In the genomic region with DNA sequence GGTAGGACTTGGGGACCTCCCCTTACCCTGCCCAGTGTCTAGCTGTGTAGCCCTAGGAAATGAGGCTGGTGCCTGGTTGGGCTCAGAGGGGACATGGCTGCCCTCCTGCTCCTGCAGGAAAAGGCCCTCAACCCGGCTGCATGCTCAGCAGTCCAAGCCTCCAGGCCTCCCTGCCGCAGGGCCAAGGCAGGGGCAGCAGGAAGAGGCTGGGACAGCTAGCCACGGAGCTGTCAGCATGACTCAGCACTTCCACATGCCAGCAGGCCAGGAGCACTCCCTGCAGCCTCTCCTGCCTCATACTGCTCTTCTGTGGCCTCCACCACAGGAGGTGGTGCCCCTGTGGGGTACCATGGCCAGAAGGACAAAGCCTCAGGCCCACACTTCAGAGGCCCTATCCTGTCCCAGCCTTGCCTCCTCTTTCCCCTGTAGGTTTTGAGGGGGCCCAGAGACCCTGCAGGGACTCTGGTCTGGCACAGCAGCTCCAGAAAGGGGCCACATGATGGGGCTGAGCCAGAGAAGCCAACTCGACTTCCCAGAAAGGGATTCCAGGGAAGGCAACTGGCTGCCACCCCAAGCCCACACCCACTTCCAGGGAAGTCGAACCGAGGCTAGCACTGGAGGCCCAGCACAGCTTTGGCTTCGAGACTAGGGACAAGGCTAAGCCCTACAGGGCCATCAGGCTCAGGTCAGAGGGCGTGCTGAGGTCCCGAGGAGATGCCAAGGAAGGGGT, we compare ENCODE assay signal across 1 cellular context.
TF ChIP-seq lines count a peak whose summit lies in the region.

No MANE protein-coding gene starts in this region.

TF ChIP-seq in HepG2, 621 proteins besides CTCF, POLR2A, EP300 and RAD21 (continued from another document and continues in another):
- no peak for TF ChIP-seq FOXC1 (CRISPR knock-in tag; IDR thresholded peaks at IDR 0.05; ENCODE audit: borderline replicate concordance)
- TF ChIP-seq, protein P1, sequence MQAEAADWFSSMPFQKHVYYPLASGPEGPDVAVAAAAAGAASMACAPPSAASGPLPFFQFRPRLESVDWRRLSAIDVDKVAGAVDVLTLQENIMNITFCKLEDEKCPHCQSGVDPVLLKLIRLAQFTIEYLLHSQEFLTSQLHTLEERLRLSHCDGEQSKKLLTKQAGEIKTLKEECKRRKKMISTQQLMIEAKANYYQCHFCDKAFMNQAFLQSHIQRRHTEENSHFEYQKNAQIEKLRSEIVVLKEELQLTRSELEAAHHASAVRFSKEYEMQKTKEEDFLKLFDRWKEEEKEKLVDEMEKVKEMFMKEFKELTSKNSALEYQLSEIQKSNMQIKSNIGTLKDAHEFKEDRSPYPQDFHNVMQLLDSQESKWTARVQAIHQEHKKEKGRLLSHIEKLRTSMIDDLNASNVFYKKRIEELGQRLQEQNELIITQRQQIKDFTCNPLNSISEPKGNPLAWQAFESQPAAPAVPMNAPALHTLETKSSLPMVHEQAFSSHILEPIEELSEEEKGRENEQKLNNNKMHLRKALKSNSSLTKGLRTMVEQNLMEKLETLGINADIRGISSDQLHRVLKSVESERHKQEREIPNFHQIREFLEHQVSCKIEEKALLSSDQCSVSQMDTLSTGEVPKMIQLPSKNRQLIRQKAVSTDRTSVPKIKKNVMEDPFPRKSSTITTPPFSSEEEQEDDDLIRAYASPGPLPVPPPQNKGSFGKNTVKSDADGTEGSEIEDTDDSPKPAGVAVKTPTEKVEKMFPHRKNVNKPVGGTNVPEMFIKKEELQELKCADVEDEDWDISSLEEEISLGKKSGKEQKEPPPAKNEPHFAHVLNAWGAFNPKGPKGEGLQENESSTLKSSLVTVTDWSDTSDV (CRISPR knock-in tag; IDR thresholded peaks at IDR 0.05) = no peak
- no peak for TF ChIP-seq SP140L (CRISPR knock-in tag; IDR thresholded peaks at IDR 0.05; ENCODE audit: borderline replicate concordance)
- TF ChIP-seq BCL6 (CRISPR knock-in tag; IDR thresholded peaks at IDR 0.05) = peak; percentile 6; the same call in 1 of the 2 replicates
- no peak for TF ChIP-seq SP1 (IDR thresholded peaks at IDR 0.05)
- no peak for TF ChIP-seq SP1 (CRISPR knock-in tag; IDR thresholded peaks at IDR 0.05)
- TF ChIP-seq, protein P2, sequence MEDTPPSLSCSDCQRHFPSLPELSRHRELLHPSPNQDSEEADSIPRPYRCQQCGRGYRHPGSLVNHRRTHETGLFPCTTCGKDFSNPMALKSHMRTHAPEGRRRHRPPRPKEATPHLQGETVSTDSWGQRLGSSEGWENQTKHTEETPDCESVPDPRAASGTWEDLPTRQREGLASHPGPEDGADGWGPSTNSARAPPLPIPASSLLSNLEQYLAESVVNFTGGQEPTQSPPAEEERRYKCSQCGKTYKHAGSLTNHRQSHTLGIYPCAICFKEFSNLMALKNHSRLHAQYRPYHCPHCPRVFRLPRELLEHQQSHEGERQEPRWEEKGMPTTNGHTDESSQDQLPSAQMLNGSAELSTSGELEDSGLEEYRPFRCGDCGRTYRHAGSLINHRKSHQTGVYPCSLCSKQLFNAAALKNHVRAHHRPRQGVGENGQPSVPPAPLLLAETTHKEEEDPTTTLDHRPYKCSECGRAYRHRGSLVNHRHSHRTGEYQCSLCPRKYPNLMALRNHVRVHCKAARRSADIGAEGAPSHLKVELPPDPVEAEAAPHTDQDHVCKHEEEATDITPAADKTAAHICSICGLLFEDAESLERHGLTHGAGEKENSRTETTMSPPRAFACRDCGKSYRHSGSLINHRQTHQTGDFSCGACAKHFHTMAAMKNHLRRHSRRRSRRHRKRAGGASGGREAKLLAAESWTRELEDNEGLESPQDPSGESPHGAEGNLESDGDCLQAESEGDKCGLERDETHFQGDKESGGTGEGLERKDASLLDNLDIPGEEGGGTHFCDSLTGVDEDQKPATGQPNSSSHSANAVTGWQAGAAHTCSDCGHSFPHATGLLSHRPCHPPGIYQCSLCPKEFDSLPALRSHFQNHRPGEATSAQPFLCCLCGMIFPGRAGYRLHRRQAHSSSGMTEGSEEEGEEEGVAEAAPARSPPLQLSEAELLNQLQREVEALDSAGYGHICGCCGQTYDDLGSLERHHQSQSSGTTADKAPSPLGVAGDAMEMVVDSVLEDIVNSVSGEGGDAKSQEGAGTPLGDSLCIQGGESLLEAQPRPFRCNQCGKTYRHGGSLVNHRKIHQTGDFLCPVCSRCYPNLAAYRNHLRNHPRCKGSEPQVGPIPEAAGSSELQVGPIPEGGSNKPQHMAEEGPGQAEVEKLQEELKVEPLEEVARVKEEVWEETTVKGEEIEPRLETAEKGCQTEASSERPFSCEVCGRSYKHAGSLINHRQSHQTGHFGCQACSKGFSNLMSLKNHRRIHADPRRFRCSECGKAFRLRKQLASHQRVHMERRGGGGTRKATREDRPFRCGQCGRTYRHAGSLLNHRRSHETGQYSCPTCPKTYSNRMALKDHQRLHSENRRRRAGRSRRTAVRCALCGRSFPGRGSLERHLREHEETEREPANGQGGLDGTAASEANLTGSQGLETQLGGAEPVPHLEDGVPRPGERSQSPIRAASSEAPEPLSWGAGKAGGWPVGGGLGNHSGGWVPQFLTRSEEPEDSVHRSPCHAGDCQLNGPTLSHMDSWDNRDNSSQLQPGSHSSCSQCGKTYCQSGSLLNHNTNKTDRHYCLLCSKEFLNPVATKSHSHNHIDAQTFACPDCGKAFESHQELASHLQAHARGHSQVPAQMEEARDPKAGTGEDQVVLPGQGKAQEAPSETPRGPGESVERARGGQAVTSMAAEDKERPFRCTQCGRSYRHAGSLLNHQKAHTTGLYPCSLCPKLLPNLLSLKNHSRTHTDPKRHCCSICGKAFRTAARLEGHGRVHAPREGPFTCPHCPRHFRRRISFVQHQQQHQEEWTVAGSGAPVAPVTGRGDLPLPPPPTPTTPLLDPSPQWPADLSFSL (CRISPR knock-in tag; IDR thresholded peaks at IDR 0.05) = no peak
- peak; percentile 98 for TF ChIP-seq ZNF12 (CRISPR knock-in tag; IDR thresholded peaks at IDR 0.05)
- no peak; the same call in 1 of the 2 replicates for TF ChIP-seq ZSCAN21 (CRISPR knock-in tag; IDR thresholded peaks at IDR 0.05; ENCODE audit: borderline replicate concordance)
- TF ChIP-seq BCL3 (CRISPR knock-in tag; IDR thresholded peaks at IDR 0.05) = no peak
- TF ChIP-seq NFE2L2 (IDR thresholded peaks at IDR 0.05; ENCODE audit: low read length) = peak; percentile 99
- TF ChIP-seq, protein P3, sequence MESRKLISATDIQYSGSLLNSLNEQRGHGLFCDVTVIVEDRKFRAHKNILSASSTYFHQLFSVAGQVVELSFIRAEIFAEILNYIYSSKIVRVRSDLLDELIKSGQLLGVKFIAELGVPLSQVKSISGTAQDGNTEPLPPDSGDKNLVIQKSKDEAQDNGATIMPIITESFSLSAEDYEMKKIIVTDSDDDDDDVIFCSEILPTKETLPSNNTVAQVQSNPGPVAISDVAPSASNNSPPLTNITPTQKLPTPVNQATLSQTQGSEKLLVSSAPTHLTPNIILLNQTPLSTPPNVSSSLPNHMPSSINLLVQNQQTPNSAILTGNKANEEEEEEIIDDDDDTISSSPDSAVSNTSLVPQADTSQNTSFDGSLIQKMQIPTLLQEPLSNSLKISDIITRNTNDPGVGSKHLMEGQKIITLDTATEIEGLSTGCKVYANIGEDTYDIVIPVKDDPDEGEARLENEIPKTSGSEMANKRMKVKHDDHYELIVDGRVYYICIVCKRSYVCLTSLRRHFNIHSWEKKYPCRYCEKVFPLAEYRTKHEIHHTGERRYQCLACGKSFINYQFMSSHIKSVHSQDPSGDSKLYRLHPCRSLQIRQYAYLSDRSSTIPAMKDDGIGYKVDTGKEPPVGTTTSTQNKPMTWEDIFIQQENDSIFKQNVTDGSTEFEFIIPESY (CRISPR knock-in tag; IDR thresholded peaks at IDR 0.05) = peak; percentile 22; the same call in 1 of the 2 replicates
- TF ChIP-seq PBX2 (CRISPR knock-in tag; IDR thresholded peaks at IDR 0.05) = no peak
- no peak for TF ChIP-seq RFX3 (CRISPR knock-in tag; IDR thresholded peaks at IDR 0.05)
- TF ChIP-seq, protein P4, sequence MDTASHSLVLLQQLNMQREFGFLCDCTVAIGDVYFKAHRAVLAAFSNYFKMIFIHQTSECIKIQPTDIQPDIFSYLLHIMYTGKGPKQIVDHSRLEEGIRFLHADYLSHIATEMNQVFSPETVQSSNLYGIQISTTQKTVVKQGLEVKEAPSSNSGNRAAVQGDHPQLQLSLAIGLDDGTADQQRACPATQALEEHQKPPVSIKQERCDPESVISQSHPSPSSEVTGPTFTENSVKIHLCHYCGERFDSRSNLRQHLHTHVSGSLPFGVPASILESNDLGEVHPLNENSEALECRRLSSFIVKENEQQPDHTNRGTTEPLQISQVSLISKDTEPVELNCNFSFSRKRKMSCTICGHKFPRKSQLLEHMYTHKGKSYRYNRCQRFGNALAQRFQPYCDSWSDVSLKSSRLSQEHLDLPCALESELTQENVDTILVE (CRISPR knock-in tag; IDR thresholded peaks at IDR 0.05) = 0 out of 2 replicates have a peak, but pooled peaks have one; percentile 18
- TF ChIP-seq NFKBIZ (CRISPR knock-in tag; IDR thresholded peaks at IDR 0.05) = peak; percentile 49; the same call in 1 of the 2 replicates
- TF ChIP-seq ZNF672 (CRISPR knock-in tag; IDR thresholded peaks at IDR 0.05) = no peak
- TF ChIP-seq ZNF318 (CRISPR knock-in tag; IDR thresholded peaks at IDR 0.05) = no peak
